In genomic region chr12:76786986-76787385, GRCh38 we compare ENCODE assay signal across 15 cellular contexts. TPM values are rescaled to one million over a fixed set of nuclear protein-coding genes. Genes with fewer than 3 reads are reported as not detected.
DNase-seq lines count a peak whose midpoint lies in the region; ATAC-seq, FAIRE-seq and TF ChIP-seq lines count a peak whose summit lies in the region.
"Had no signal": no experiment of that assay in that cellular context is flagged by ENCODE, and none has a peak within 500 bp of the region (broad histone marks: within the 10 kb centered on the region; RNA-seq: fewer than 3 reads in every experiment).

No MANE protein-coding gene starts in this region.

- peaks cover 6% of the 10 kb centered on the region for H3K36me3 Mint-ChIP-seq in astrocyte (ENCODE audit: low read depth, unreplicated experiment)
- H3K36me3 Mint-ChIP-seq in stimulated activated naive B cell treated with anti-CD40 and anti-IgM and Interleukin-4, amounts not matched to agents 10 μg/mL and 1 μg/mL and 100 μg/mL, for 72 hours: peaks cover 27 to 31% of the 10 kb centered on the region in 2 donors

- TF ChIP-seq CTCF in astrocyte (IDR thresholded peaks at IDR 0.05; ENCODE audit: insufficient read depth, low read depth, low read length): no peak

- peaks cover 12 to 40% (median 27%) of the 10 kb centered on the region in 10 experiments for H3K4me1 ChIP-seq in BLaER1 treated with 17β-estradiol and CSF1 and Interleukin-3, amounts not matched to agents 10 nM and 100 nM
- peaks cover 8% of the 10 kb centered on the region for H3K4me1 ChIP-seq in astrocyte (ENCODE audit: insufficient read depth, low read length)
- H3K4me1 ChIP-seq: A549, BE2C had no signal

- no peak overlapping the region for H3K9ac ChIP-seq in BLaER1 treated with 17β-estradiol and CSF1 and Interleukin-3, amounts not matched to agents 10 nM and 100 nM
- H3K9ac ChIP-seq in astrocyte (ENCODE audit: low read length): no peak overlapping the region

- no peaks in the 10 kb centered on the region for H3K9me3 Mint-ChIP-seq in astrocyte (ENCODE audit: unreplicated experiment)
- H3K9me3 Mint-ChIP-seq in stimulated activated naive B cell treated with anti-CD40 and anti-IgM and Interleukin-4, amounts not matched to agents 10 μg/mL and 1 μg/mL and 100 μg/mL, for 72 hours: peaks cover 10 to 12% of the 10 kb centered on the region in 2 donors
- H3K9me3 Mint-ChIP-seq: HFFc6 had no signal

- no peaks in the 10 kb centered on the region for H3K27me3 Mint-ChIP-seq in astrocyte (ENCODE audit: low read depth, unreplicated experiment)
- no peaks in the 10 kb centered on the region for H3K27me3 Mint-ChIP-seq in stimulated activated naive B cell treated with anti-CD40 and anti-IgM and Interleukin-4, amounts not matched to agents 10 μg/mL and 1 μg/mL and 100 μg/mL, for 72 hours
- H3K27me3 Mint-ChIP-seq: CD8-positive, alpha-beta memory T cell had no signal

- no peak overlapping the region for H3K27ac Mint-ChIP-seq in astrocyte (ENCODE audit: unreplicated experiment)
- no peak overlapping the region for H3K27ac Mint-ChIP-seq in stimulated activated naive B cell treated with anti-CD40 and anti-IgM and Interleukin-4, amounts not matched to agents 10 μg/mL and 1 μg/mL and 100 μg/mL, for 72 hours
- H3K27ac Mint-ChIP-seq: HFFc6 had no signal

- H2AFZ ChIP-seq in astrocyte (ENCODE audit: low read depth, low read length): no peak overlapping the region

- peak; percentile 9 for FAIRE-seq in astrocyte (lab: Jason Lieb, UNC)
- FAIRE-seq: A549, GM19239 had no signal

- H3K27ac ChIP-seq in BLaER1 treated with 17β-estradiol and CSF1 and Interleukin-3, amounts not matched to agents 10 nM and 100 nM: no peak overlapping the region
- no peak overlapping the region for H3K27ac ChIP-seq in astrocyte (ENCODE audit: low read depth, low read length)
- H3K27ac ChIP-seq: A549, HL-60 had no signal

- H3K27me3 ChIP-seq in BLaER1 treated with 17β-estradiol and CSF1 and Interleukin-3, amounts not matched to agents 10 nM and 100 nM: no peaks in the 10 kb centered on the region
- no peaks in the 10 kb centered on the region for H3K27me3 ChIP-seq in astrocyte (ENCODE audit: insufficient read depth, low read length)
- H3K27me3 ChIP-seq: BE2C had no signal

- peaks cover 51% of the 10 kb centered on the region for H3K4me1 Mint-ChIP-seq in astrocyte (ENCODE audit: low read depth, unreplicated experiment)
- peaks cover 20 to 71% of the 10 kb centered on the region in 2 donors for H3K4me1 Mint-ChIP-seq in stimulated activated naive B cell treated with anti-CD40 and anti-IgM and Interleukin-4, amounts not matched to agents 10 μg/mL and 1 μg/mL and 100 μg/mL, for 72 hours

- H3K36me3 ChIP-seq in BLaER1 treated with 17β-estradiol and CSF1 and Interleukin-3, amounts not matched to agents 10 nM and 100 nM: peaks cover 13 to 37% (median 22%) of the 10 kb centered on the region in 11 experiments; a peak in 19 of 22 replicates
- no peaks in the 10 kb centered on the region for H3K36me3 ChIP-seq in astrocyte (ENCODE audit: insufficient read depth, low read length)
- H3K36me3 ChIP-seq: BE2C had no signal

- H3K4me3 Mint-ChIP-seq in astrocyte (ENCODE audit: unreplicated experiment): no peak overlapping the region
- no peak overlapping the region for H3K4me3 Mint-ChIP-seq in stimulated activated naive B cell treated with anti-CD40 and anti-IgM and Interleukin-4, amounts not matched to agents 10 μg/mL and 1 μg/mL and 100 μg/mL, for 72 hours
- H3K4me3 Mint-ChIP-seq: CD8-positive, alpha-beta memory T cell; HFFc6 had no signal

- peaks cover 20 to 44% (median 27%) of the 10 kb centered on the region in 11 experiments for H3K9me3 ChIP-seq in BLaER1 treated with 17β-estradiol and CSF1 and Interleukin-3, amounts not matched to agents 10 nM and 100 nM (replicated peaks in 1 of 11)
- H3K9me3 ChIP-seq in astrocyte (ENCODE audit: insufficient read depth, low read depth, low read length): peaks cover 3% of the 10 kb centered on the region
- H3K9me3 ChIP-seq: A549, BE2C had no signal

- peaks cover 90% of the 10 kb centered on the region for H3K79me2 ChIP-seq in astrocyte (ENCODE audit: insufficient read depth, low read length)

- peak; percentile 44 to 49 for ATAC-seq in stimulated activated naive B cell treated with anti-CD40 and anti-IgM and Interleukin-4, amounts not matched to agents 10 μg/mL and 1 μg/mL and 100 μg/mL, for 72 hours (replicated peaks)
- ATAC-seq in GM21390 (IDR thresholded peaks at IDR 0.05; ENCODE audit: unreplicated experiment): no peak
- ATAC-seq: A549 had no signal

- H4K20me1 ChIP-seq in BLaER1 treated with 17β-estradiol and CSF1 and Interleukin-3, amounts not matched to agents 10 nM and 100 nM: peaks cover 14 to 98% (median 49%) of the 10 kb centered on the region in 11 experiments; a peak in 20 of 22 replicates
- peaks cover 12% of the 10 kb centered on the region for H4K20me1 ChIP-seq in astrocyte (ENCODE audit: insufficient read depth, low read length)

- no peak overlapping the region for H3K4me3 ChIP-seq in BLaER1 treated with 17β-estradiol and CSF1 and Interleukin-3, amounts not matched to agents 10 nM and 100 nM
- no peak overlapping the region for H3K4me3 ChIP-seq in astrocyte (ENCODE audit: insufficient read depth, low read depth, low read length)
- H3K4me3 ChIP-seq: A549 had no signal

- DNase-seq in OCI-M1 (lab: John Stamatoyannopoulos, UW): peak; percentile 78
- no peak for DNase-seq in astrocyte (ENCODE audit: low read depth)
- DNase-seq in stimulated activated naive B cell treated with anti-CD40 and anti-IgM and Interleukin-4, amounts not matched to agents 10 μg/mL and 1 μg/mL and 100 μg/mL, for 72 hours: no peak
- no peak for DNase-seq in NCI-H2171 treated with DMSO at 0.1 percent for 48 hours (lab: John Stamatoyannopoulos, UW)
- DNase-seq: BE2C; CD8-positive, alpha-beta memory T cell; DMS53; GF-D8; HCEC 1CT; HFFc6 had no signal

- H3K4me2 ChIP-seq in BLaER1 treated with 17β-estradiol and CSF1 and Interleukin-3, amounts not matched to agents 10 nM and 100 nM: peak overlapping the region in 9 of 11 experiments; percentile 25 to 63 (median 44); a peak in 11 of 22 replicates
- no peak overlapping the region for H3K4me2 ChIP-seq in astrocyte (ENCODE audit: low read length)
- H3K4me2 ChIP-seq: A549 had no signal

RNA-seq across cellular contexts. Expression of gene ZDHHC17, which starts 23.1 kb away (rescaled TPM):
- 61.7 and 77.5 TPM in 2 replicates for total RNA-seq in astrocyte
